ENCODE assay signal across 8 cellular contexts in genomic region chr1:108214641-108215465, GRCh38. TPM values are rescaled to one million over a fixed set of nuclear protein-coding genes. Genes with fewer than 3 reads are reported as not detected.
DNase-seq lines count a peak whose midpoint lies in the region; ATAC-seq, FAIRE-seq and TF ChIP-seq lines count a peak whose summit lies in the region.
"Not testable (repeated sequence)": the region's sequence is repeated elsewhere in the genome, so short reads cannot be mapped to it uniquely, and the experiment has no call there.

No MANE protein-coding gene starts in this region.

- not testable (repeated sequence) for H3K9me3 ChIP-seq in Peyer's patch; K562 (replicated peaks; ENCODE audit: control insufficient read depth, insufficient read depth, low read depth, low read length)

- 0 out of 2 replicates have a peak overlapping the region, but pooled peaks have one; percentile 20 for H3K4me3 Mint-ChIP-seq in HFFc6
- not testable (repeated sequence) for H3K4me3 Mint-ChIP-seq in nephron progenitor cell

- not testable (repeated sequence) for H2AFZ ChIP-seq in K562 (ENCODE audit: low read depth, low read length)

- H3K27ac Mint-ChIP-seq in HFFc6, nephron progenitor cell: not testable (repeated sequence)

- H3K4me2 ChIP-seq in K562 (ENCODE audit: insufficient read depth, low read length) = not testable (repeated sequence)

- 3% methylated on average over 4 of the region's 5 CpGs for WGBS in K562 (ENCODE audit: insufficient coverage, low coverage, missing lambda C conversion rate)

- BruUV-seq in K562 (replicated peaks; lab: Mats Ljungman, UMichigan) = not testable (repeated sequence)

- peak; percentile 81 for FAIRE-seq in K562 (lab: Jason Lieb, UNC)

- POLR2A ChIA-PET in AG04449 (lab: Yijun Ruan, JAX) = not testable (repeated sequence)
- POLR2A ChIA-PET in K562 (lab: Yijun Ruan, JAX) = interaction anchor here (0.9 kb wide), 1 partner anchor 15 kb away, joined by 4 read pairs; the partner anchor contains the start of gene SLC25A24

- H3K36me3 ChIP-seq in Peyer's patch; K562 (ENCODE audit: control insufficient read depth, insufficient read depth, low read length): not testable (repeated sequence)

- TF ChIP-seq CTCF in AG04449 (IDR thresholded peaks at IDR 0.05; ENCODE audit: insufficient read depth, low read length, missing control alignments) = peak; percentile 15
- peak; percentile 43; the same call in 2 of the 3 replicates for TF ChIP-seq CTCF in GM12872 (IDR thresholded peaks at IDR 0.05; ENCODE audit: insufficient read depth, low read depth, low read length)
- TF ChIP-seq CTCF in HFFc6 (IDR thresholded peaks at IDR 0.05) = peak; percentile 83
- peak in 4 of 6 experiments; percentile 51 to 66 (median 57) for TF ChIP-seq CTCF in Peyer's patch (IDR thresholded peaks at IDR 0.05)
- TF ChIP-seq CTCF in K562 (IDR thresholded peaks at IDR 0.05 in 2 of 3, conservative IDR thresholded peaks at IDR 0.05 in 1 of 3; ENCODE audit: insufficient read depth in 2 of 3, low read depth in 1 of 3, low read length in 3 of 3) = peak; percentile 42 to 73 (median 61); a peak in 5 of 6 replicates
- TF ChIP-seq CTCF in nephron progenitor cell (IDR thresholded peaks at IDR 0.05) = peak; percentile 68

- TF ChIP-seq POLR2A in Peyer's patch (IDR thresholded peaks at IDR 0.05); K562 (conservative IDR thresholded peaks at IDR 0.05): not testable (repeated sequence)

- not testable (repeated sequence) for H3K9me1 ChIP-seq in K562 (ENCODE audit: control insufficient read depth, insufficient read depth, low read length)

- not testable (repeated sequence) for H3K27me3 Mint-ChIP-seq in HFFc6 (ENCODE audit: insufficient read depth); nephron progenitor cell (ENCODE audit: low read depth, poor library complexity)

- in situ Hi-C loops in K562 (cut with MboI) = loop anchor here (10.0 to 25.0 kb wide), 2 partner anchors 110 to 247 kb away; partner anchors contain the start of gene NBPF6

- not testable (repeated sequence) for TF ChIP-seq EP300 in K562 (IDR thresholded peaks at IDR 0.05; ENCODE audit: low read length)

- not testable (repeated sequence) for DNase-seq in AG04449 (ENCODE audit: low read depth, low spot score); HFFc6; Peyer's patch; nephron progenitor cell
- DNase-seq in NCI-H1105 (lab: John Stamatoyannopoulos, UW) (peak; percentile 23), K562 (ENCODE audit: extremely low read depth in 1 of 4, low spot score in 3 of 4) (peak in 1 of 4 experiments; percentile 33), globus pallidus (ENCODE audit: low spot score) (peak; percentile 49)

- H3K4me1 ChIP-seq in Peyer's patch; K562 (replicated peaks in 1 of 2; ENCODE audit: control insufficient read depth in 2 of 2, insufficient read depth in 2 of 2, low read length in 2 of 2): not testable (repeated sequence)

- not testable (repeated sequence) for H4K20me1 ChIP-seq in K562 (replicated peaks; ENCODE audit: control insufficient read depth, insufficient read depth, low read length)

- intact Hi-C loops in K562 (cut with micrococcal nuclease) = not testable (repeated sequence)

- H3K4me1 Mint-ChIP-seq in HFFc6 (ENCODE audit: low read depth) = peaks cover 12% of the 10 kb centered on the region
- not testable (repeated sequence) for H3K4me1 Mint-ChIP-seq in nephron progenitor cell

- not testable (repeated sequence) for H3K27me3 ChIP-seq in Peyer's patch; K562 (ENCODE audit: control insufficient read depth in 2 of 2, insufficient read depth in 2 of 2, low read length in 2 of 2)

- CTCF ChIA-PET in AG04449 (lab: Yijun Ruan, JAX) (interaction anchor here (0.8 kb wide), 1 partner anchor 15 kb away, joined by 3 read pairs; the partner anchor contains the start of gene SLC25A24), K562 (lab: Yijun Ruan, JAX; ENCODE audit: low intra/inter-chr PET ratio) (interaction anchor here (0.6 kb wide), 1 partner anchor 348 kb away, joined by 3 read pairs; no protein-coding TSS in a partner anchor)

- H3K79me2 ChIP-seq in K562 (ENCODE audit: control insufficient read depth, insufficient read depth, low read length) = not testable (repeated sequence)

- not testable (repeated sequence) for H3K9me3 Mint-ChIP-seq in HFFc6, nephron progenitor cell

- peak; percentile 82 for ATAC-seq in K562

- TF ChIP-seq RAD21 in K562 (CRISPR knock-in tag; conservative IDR thresholded peaks at IDR 0.05 in 1 of 2, IDR thresholded peaks at IDR 0.05 in 1 of 2) = peak; percentile 51 to 73

- not testable (repeated sequence) for H3K4me3 ChIP-seq in AG04449 (ENCODE audit: low read depth, low read length); Peyer's patch; K562

- H3K27ac ChIP-seq in Peyer's patch; K562 (ENCODE audit: extremely low read depth, low read depth, low read length): not testable (repeated sequence)

- not testable (repeated sequence) for H3K36me3 Mint-ChIP-seq in HFFc6 (ENCODE audit: low read depth); nephron progenitor cell (ENCODE audit: low read depth)

- H3K9ac ChIP-seq in K562 (ENCODE audit: insufficient read depth in 1 of 2, low read depth in 2 of 2, low read length in 2 of 2) = not testable (repeated sequence)

TF ChIP-seq in K562, 482 proteins besides CTCF, POLR2A, EP300 and RAD21 (continues in another document):
- peak; percentile 38; the same call in 1 of the 2 replicates for TF ChIP-seq SMC3 (conservative IDR thresholded peaks at IDR 0.05; ENCODE audit: insufficient read depth, low read depth, low read length)

RNA-seq across cellular contexts. Expression of gene SLC25A24, which starts 14.7 kb away (rescaled TPM):
- 10 to 100 TPM; 34.5 to 44.6 (median 39.9) TPM for total RNA-seq in HFFc6 (2021; fragmentation: NEBNext Ultra II Directional; extraction: Animal tissue kit (Norgen Biotek cat#: 25700))
- total RNA-seq in Peyer's patch (100 to 1,000 TPM in 1 of 4 donors, 10 to 100 TPM in 3; 30.5 to 108 (median 62.2) TPM), K562 (2014; rRNA removed) (19.8 and 20.0 TPM in 2 replicates), K562 (2014; rRNA removed; fragmentation: Illumina TruSeq; extraction: Trizol) (34.5 and 39.7 TPM in 2 replicates), K562 (2015; rRNA removed; fragmentation: Illumina TruSeq; extraction: Trizol) (27.9 and 30.7 TPM in 2 replicates), K562 (2021) (25.4 and 25.8 TPM in 2 replicates)
- total RNA-seq in K562 (2011; cell fraction: chromatin; rRNA removed; ENCODE audit: low replicate concordance) = 11.3 and 24.2 TPM in 2 replicates
- total RNA-seq in K562 (2011; cell fraction: nucleolus; rRNA removed) = 10.4 and 10.5 TPM in 2 replicates
- 20.5 and 30.4 TPM in 2 replicates for total RNA-seq in K562 (2011; cell fraction: nucleoplasm; rRNA removed)
- polyA plus RNA-seq in K562 (2011; rRNA removed) (25.1 and 34.9 TPM in 2 replicates), K562 (2014; fragmentation: Illumina TruSeq; extraction: Trizol) (22.5 and 29.3 TPM in 2 replicates), K562 (2014; fragmentation: Nextera tagmentation; extraction: Ambion mirVana) (1 to 10 TPM; 6.9 to 8.3 TPM), K562 (2014; rRNA removed) (15.7 and 19.9 TPM in 2 replicates)
- 6.8 and 16.0 TPM in 2 replicates for polyA plus RNA-seq in K562 (2011; cell fraction: cytosol; rRNA removed)
- polyA plus RNA-seq in K562 (2011; cell fraction: nucleus; rRNA removed) = 6.1 and 9.2 TPM in 2 replicates
- 18.3 and 24.9 TPM in 2 replicates for polyA plus RNA-seq in K562 (2012)
- 38.2 and 46.0 TPM in 2 replicates for polyA minus RNA-seq in K562 (2011; rRNA and poly(A)+ RNA removed)
- polyA minus RNA-seq in K562 (2011; cell fraction: cytosol; rRNA and poly(A)+ RNA removed) = 13.7 and 15.7 TPM in 2 replicates
- polyA minus RNA-seq in K562 (2011; cell fraction: nucleus; rRNA and poly(A)+ RNA removed) = 14.4 and 23.8 TPM in 2 replicates

RNA-seq across cellular contexts. Expression of gene NBPF4, which starts 29.0 kb away (rescaled TPM):
- total RNA-seq in HFFc6 (2021; fragmentation: NEBNext Ultra II Directional; extraction: Animal tissue kit (Norgen Biotek cat#: 25700)) = not detected
- total RNA-seq in Peyer's patch (1 to 10 TPM; 1.7 to 5.3 (median 3.7) TPM), K562 (2014; rRNA removed) (3.6 and 5.8 TPM in 2 replicates), K562 (2014; rRNA removed; fragmentation: Illumina TruSeq; extraction: Trizol) (5.6 and 5.9 TPM in 2 replicates), K562 (2015; rRNA removed; fragmentation: Illumina TruSeq; extraction: Trizol) (6.0 and 6.1 TPM in 2 replicates), K562 (2021) (5.3 and 6.6 TPM in 2 replicates)
- 11.5 and 13.7 TPM in 2 replicates for total RNA-seq in K562 (2011; cell fraction: chromatin; rRNA removed; ENCODE audit: low replicate concordance)
- 4.3 and 4.6 TPM in 2 replicates for total RNA-seq in K562 (2011; cell fraction: nucleolus; rRNA removed)
- total RNA-seq in K562 (2011; cell fraction: nucleoplasm; rRNA removed) = 6.1 and 7.0 TPM in 2 replicates
- polyA plus RNA-seq in K562 (2011; rRNA removed) (4.6 and 7.6 TPM in 2 replicates), K562 (2014; fragmentation: Illumina TruSeq; extraction: Trizol) (9.8 and 10.4 TPM in 2 replicates), K562 (2014; fragmentation: Nextera tagmentation; extraction: Ambion mirVana) (1 to 10 TPM; 3.9 to 4.2 TPM), K562 (2014; rRNA removed) (5.9 and 7.1 TPM in 2 replicates)
- 2.7 and 4.8 TPM in 2 replicates for polyA plus RNA-seq in K562 (2011; cell fraction: cytosol; rRNA removed)
- 22.4 and 27.0 TPM in 2 replicates for polyA plus RNA-seq in K562 (2011; cell fraction: nucleus; rRNA removed)
- 6.5 and 8.6 TPM in 2 replicates for polyA plus RNA-seq in K562 (2012)
- polyA minus RNA-seq in K562 (2011; rRNA and poly(A)+ RNA removed) = 4.9 and 5.5 TPM in 2 replicates
- polyA minus RNA-seq in K562 (2011; cell fraction: cytosol; rRNA and poly(A)+ RNA removed) = 0.82 and 1.9 TPM in 2 replicates
- polyA minus RNA-seq in K562 (2011; cell fraction: nucleus; rRNA and poly(A)+ RNA removed) = 4.2 and 7.2 TPM in 2 replicates

Comparison
In these comparisons a context has a peak if more than half of its experiments do, and no peak if none do; other contexts are left out.
1. CTCF ChIP-seq: peak in every context shown above with its lines; median percentile 83 in HFFc6; 68 in nephron progenitor cell; 61 in K562; 57 in Peyer's patch; 43 in GM12872; 15 in AG04449.